In the genomic region with DNA sequence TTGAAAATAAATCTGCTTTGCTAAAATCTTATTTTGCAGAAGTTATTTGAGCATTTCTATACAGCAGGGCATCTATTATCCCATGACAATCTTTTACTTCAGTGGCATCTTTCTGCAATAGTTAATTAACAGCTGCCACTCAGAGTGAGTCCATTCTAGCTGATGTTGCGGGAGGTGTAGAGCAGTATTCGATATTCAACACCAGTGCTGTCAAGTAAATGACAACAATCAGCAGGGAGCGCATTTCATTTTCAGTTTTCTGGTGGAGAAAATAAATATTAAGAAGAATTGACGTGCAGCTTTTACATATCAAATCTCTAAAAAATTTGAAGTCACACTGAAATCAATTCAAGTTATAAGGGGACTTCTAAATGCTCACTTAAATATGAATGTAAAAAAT, we compare ENCODE assay signal across 29 cellular contexts.
DNase-seq lines count a peak whose midpoint lies in the region; ATAC-seq and TF ChIP-seq lines count a peak whose summit lies in the region.
"Had no signal": no experiment of that assay in that cellular context is flagged by ENCODE, and none has a peak within 500 bp of the region (broad histone marks: within the 10 kb centered on the region; RNA-seq: fewer than 3 reads in every experiment).

No MANE protein-coding gene starts in this region.

- no peaks in the 10 kb centered on the region for H3F3A ChIP-seq in neural cell (ENCODE audit: insufficient read depth, low read length, poor library complexity, severe bottlenecking)

- peak; percentile 13 for DNase-seq in NCI-H2171 treated with DMSO at 0.1 percent for 48 hours (lab: John Stamatoyannopoulos, UW)
- DNase-seq in NCI-H2171 (lab: John Stamatoyannopoulos, UW): no peak
- no peak for DNase-seq in left lung
- DNase-seq: 8988T; ACHN; AML-193; BE2C; C1 segment of cervical spinal cord; Caco-2; Calu3; CD4-positive, alpha-beta memory T cell; CD4-positive, alpha-beta T cell; CD4-positive, CD25-positive, alpha-beta regulatory T cell; CD8-positive, alpha-beta memory T cell; CD8-positive, alpha-beta T cell; COR-L47; DMS 273 treated with DMSO at 0.1 percent for 48 hours; DMS153; DMS53; DMS79; DMS79 treated with DMSO at 0.1 percent for 48 hours; DND-41; EL had no signal

- no peaks in the 10 kb centered on the region for H3K27me3 ChIP-seq in neural cell (ENCODE audit: insufficient read depth, low read depth, low read length)
- H3K27me3 ChIP-seq in left lung: no peaks in the 10 kb centered on the region
- H3K27me3 ChIP-seq: BE2C; BLaER1; BLaER1 treated with 17β-estradiol and CSF1 and Interleukin-3, amounts not matched to agents 10 nM and 100 nM had no signal

- no peaks in the 10 kb centered on the region for H3K9me3 ChIP-seq in neural cell (ENCODE audit: low read length)
- H3K9me3 ChIP-seq in left lung: no peaks in the 10 kb centered on the region
- H3K9me3 ChIP-seq: A549, BE2C, BLaER1, Caco-2 had no signal

- H2AFZ ChIP-seq in neural cell (ENCODE audit: low read depth, low read length): no peak overlapping the region

- H3K27ac ChIP-seq in neural cell (ENCODE audit: low read length): no peak overlapping the region
- no peak overlapping the region for H3K27ac ChIP-seq in left lung
- H3K27ac ChIP-seq: 22Rv1; A549; BLaER1; BLaER1 treated with 17β-estradiol and CSF1 and Interleukin-3, amounts not matched to agents 10 nM and 100 nM; C4-2B had no signal

- no peaks in the 10 kb centered on the region for H3K79me2 ChIP-seq in neural cell (replicated peaks; ENCODE audit: insufficient read depth, low read length)

- H3K4me2 ChIP-seq in neural cell (ENCODE audit: low read length): no peak overlapping the region
- H3K4me2 ChIP-seq: A549; BLaER1; BLaER1 treated with 17β-estradiol and CSF1 and Interleukin-3, amounts not matched to agents 10 nM and 100 nM had no signal

- no peaks in the 10 kb centered on the region for H4K20me1 ChIP-seq in neural cell (ENCODE audit: insufficient read depth)
- H4K20me1 ChIP-seq: BLaER1; BLaER1 treated with 17β-estradiol and CSF1 and Interleukin-3, amounts not matched to agents 10 nM and 100 nM had no signal

- intact Hi-C loops in left lung (cut with DNase I): no loop called here

- H3K9ac ChIP-seq in neural cell (ENCODE audit: low read length): no peak overlapping the region
- H3K9ac ChIP-seq: BLaER1; BLaER1 treated with 17β-estradiol and CSF1 and Interleukin-3, amounts not matched to agents 10 nM and 100 nM had no signal

- no peak for TF ChIP-seq RAD21 in neural cell (conservative IDR thresholded peaks at IDR 0.05)

- no peaks in the 10 kb centered on the region for H3K36me3 ChIP-seq in neural cell (ENCODE audit: insufficient read depth, low read length)
- no peaks in the 10 kb centered on the region for H3K36me3 ChIP-seq in left lung
- H3K36me3 ChIP-seq: BE2C; BLaER1; BLaER1 treated with 17β-estradiol and CSF1 and Interleukin-3, amounts not matched to agents 10 nM and 100 nM had no signal

- TF ChIP-seq CTCF in neural cell (IDR thresholded peaks at IDR 0.05; ENCODE audit: poor library complexity, severe bottlenecking): no peak
- TF ChIP-seq CTCF in left lung (IDR thresholded peaks at IDR 0.05): no peak

- no peaks in the 10 kb centered on the region for H3K9me2 ChIP-seq in neural cell (ENCODE audit: insufficient read depth, low read length)

- H3K4me3 ChIP-seq in neural cell (ENCODE audit: low read length) (no peak overlapping the region), left lung (no peak overlapping the region)
- H3K4me3 ChIP-seq: A549; BLaER1; BLaER1 treated with 17β-estradiol and CSF1 and Interleukin-3, amounts not matched to agents 10 nM and 100 nM had no signal

- peak; percentile 90 for TF ChIP-seq EP300 in neural cell (conservative IDR thresholded peaks at IDR 0.05; ENCODE audit: poor library complexity, severe bottlenecking)

- no peak for ATAC-seq in left lung
- ATAC-seq: A549; CD8-positive, alpha-beta T cell had no signal

- no peaks in the 10 kb centered on the region for H3K4me1 ChIP-seq in left lung
- H3K4me1 ChIP-seq: A549; BE2C; BLaER1; BLaER1 treated with 17β-estradiol and CSF1 and Interleukin-3, amounts not matched to agents 10 nM and 100 nM; Caco-2 had no signal

TF ChIP-seq in neural cell, 6 proteins besides CTCF, POLR2A, EP300 and RAD21:
- TF ChIP-seq, protein P1, sequence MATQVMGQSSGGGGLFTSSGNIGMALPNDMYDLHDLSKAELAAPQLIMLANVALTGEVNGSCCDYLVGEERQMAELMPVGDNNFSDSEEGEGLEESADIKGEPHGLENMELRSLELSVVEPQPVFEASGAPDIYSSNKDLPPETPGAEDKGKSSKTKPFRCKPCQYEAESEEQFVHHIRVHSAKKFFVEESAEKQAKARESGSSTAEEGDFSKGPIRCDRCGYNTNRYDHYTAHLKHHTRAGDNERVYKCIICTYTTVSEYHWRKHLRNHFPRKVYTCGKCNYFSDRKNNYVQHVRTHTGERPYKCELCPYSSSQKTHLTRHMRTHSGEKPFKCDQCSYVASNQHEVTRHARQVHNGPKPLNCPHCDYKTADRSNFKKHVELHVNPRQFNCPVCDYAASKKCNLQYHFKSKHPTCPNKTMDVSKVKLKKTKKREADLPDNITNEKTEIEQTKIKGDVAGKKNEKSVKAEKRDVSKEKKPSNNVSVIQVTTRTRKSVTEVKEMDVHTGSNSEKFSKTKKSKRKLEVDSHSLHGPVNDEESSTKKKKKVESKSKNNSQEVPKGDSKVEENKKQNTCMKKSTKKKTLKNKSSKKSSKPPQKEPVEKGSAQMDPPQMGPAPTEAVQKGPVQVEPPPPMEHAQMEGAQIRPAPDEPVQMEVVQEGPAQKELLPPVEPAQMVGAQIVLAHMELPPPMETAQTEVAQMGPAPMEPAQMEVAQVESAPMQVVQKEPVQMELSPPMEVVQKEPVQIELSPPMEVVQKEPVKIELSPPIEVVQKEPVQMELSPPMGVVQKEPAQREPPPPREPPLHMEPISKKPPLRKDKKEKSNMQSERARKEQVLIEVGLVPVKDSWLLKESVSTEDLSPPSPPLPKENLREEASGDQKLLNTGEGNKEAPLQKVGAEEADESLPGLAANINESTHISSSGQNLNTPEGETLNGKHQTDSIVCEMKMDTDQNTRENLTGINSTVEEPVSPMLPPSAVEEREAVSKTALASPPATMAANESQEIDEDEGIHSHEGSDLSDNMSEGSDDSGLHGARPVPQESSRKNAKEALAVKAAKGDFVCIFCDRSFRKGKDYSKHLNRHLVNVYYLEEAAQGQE (IDR thresholded peaks at IDR 0.05; ENCODE audit: borderline replicate concordance): no peak
- peak; percentile 86 for TF ChIP-seq POLR2AphosphoS5 (IDR thresholded peaks at IDR 0.05)
